ENCODE assay signal across 20 cellular contexts in the genomic region with DNA sequence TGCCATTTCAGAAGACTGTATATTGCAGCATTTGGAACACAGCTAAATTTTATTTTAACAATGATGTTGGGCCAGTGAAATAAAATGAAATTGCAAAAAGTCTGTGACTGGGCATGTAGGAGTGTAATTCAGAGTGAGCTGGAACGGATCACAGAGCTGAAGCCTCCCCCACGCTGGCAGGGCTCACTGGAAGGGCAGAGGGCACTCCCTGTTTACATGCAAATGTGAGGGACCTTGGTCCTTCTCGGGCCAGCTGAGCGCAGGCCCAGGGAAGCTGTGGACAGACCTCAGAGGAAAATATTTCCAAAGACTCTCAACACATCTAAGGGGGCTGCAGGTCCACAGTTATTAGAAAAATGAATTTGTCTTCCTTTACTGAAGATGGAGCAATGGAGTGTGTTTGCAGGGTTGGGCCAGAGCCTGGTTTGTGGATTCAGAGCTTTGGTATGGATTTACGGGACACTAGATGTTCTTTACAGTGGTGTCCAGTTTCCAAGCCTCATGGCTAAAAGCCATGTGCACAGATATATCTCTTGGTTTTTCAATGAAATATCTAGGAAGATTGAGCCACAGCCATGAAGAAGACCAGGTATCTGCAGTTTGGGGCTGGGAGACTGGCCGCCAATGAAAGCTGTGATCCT. TPM values are rescaled to one million over a fixed set of nuclear protein-coding genes. Genes with fewer than 3 reads are reported as not detected.
DNase-seq lines count a peak whose midpoint lies in the region; ATAC-seq and TF ChIP-seq lines count a peak whose summit lies in the region.
"Had no signal": no experiment of that assay in that cellular context is flagged by ENCODE, and none has a peak within 500 bp of the region (broad histone marks: within the 10 kb centered on the region; RNA-seq: fewer than 3 reads in every experiment).

No MANE protein-coding gene starts in this region.

- no peaks in the 10 kb centered on the region for H3K9me3 ChIP-seq in right cardiac atrium (ENCODE audit: control insufficient read depth, low read length)
- H3K9me3 ChIP-seq in tibial nerve, result no peaks in the 10 kb centered on the region

- H3K36me3 Mint-ChIP-seq in nephron (ENCODE audit: low read depth), result no peaks in the 10 kb centered on the region
- H3K36me3 Mint-ChIP-seq: CD4-positive, CD25-positive, alpha-beta regulatory T cell had no signal

- H3K4me1 ChIP-seq in right cardiac atrium (ENCODE audit: control insufficient read depth, insufficient read depth, low read length) (no peaks in the 10 kb centered on the region), tibial nerve (peaks cover 0 to 11% (median 0%) of the 10 kb centered on the region in 4 donors)

- H3K27me3 Mint-ChIP-seq in nephron (ENCODE audit: low read depth), result peaks cover 5% of the 10 kb centered on the region

- DNase-seq in right cardiac atrium (peak in 2 of 3 donors; percentile 63 to 71), Right ventricle myocardium inferior (ENCODE audit: missing footprints) (no peak), fibroblast of the aortic adventitia (ENCODE audit: low read depth) (peak; percentile 43), tibial nerve (ENCODE audit: low spot score in 2 of 2) (no peak), erythroblast (lab: John Stamatoyannopoulos, UW) (no peak)
- DNase-seq: activated CD4-positive, alpha-beta T cell treated with anti-CD3 and anti-CD28 coated beads for 1 hour; CD4-positive, CD25-positive, alpha-beta regulatory T cell; DMS53; NCI-H187 treated with DMSO at 0.1 percent for 48 hours; NCI-H446; occipital lobe; stimulated activated CD4-positive, alpha-beta T cell treated with anti-CD3 and anti-CD28 coated beads, Interleukin-4, amount 100 ng/mL, for 24 hours; T1000 had no signal

- H3K27ac ChIP-seq in right cardiac atrium (ENCODE audit: low read length) (no peak overlapping the region), tibial nerve (peak overlapping the region in 1 of 4 donors; percentile 42)

- H3K4me3 ChIP-seq in right cardiac atrium (ENCODE audit: low read length) (no peak overlapping the region), fibroblast of the aortic adventitia (ENCODE audit: low read depth, low read length) (no peak overlapping the region), tibial nerve (no peak overlapping the region)

- H3K9me3 Mint-ChIP-seq in nephron, result peaks cover 8% of the 10 kb centered on the region

- intact Hi-C loops in right cardiac atrium (cut with DNase I) (no loop called here), Right ventricle myocardium inferior (cut with DNase I) (no loop called here)

- H3K36me3 ChIP-seq in tibial nerve, result no peaks in the 10 kb centered on the region

- no peak for TF ChIP-seq EP300 in tibial nerve (IDR thresholded peaks at IDR 0.05)

- no peak for TF ChIP-seq CTCF in fibroblast of the aortic adventitia (IDR thresholded peaks at IDR 0.05; ENCODE audit: insufficient read depth, low read length)
- no peak for TF ChIP-seq CTCF in nephron (IDR thresholded peaks at IDR 0.05; ENCODE audit: unreplicated experiment in 3 of 3)
- no peak for TF ChIP-seq CTCF in tibial nerve (IDR thresholded peaks at IDR 0.05)

- peak in 1 of 2 donors; percentile 66 for ATAC-seq in right cardiac atrium
- ATAC-seq in Right ventricle myocardium inferior, result no peak
- no peak for ATAC-seq in HG03045 (IDR thresholded peaks at IDR 0.05; ENCODE audit: unreplicated experiment)
- ATAC-seq in HG03039 (IDR thresholded peaks at IDR 0.05; ENCODE audit: unreplicated experiment), result no peak

- 54% methylated on average over 6 of the region's 6 CpGs for WGBS in right cardiac atrium
- 42 to 53% methylated on average over 6 of the region's 6 CpGs for WGBS in tibial nerve, 2 donors

- TF ChIP-seq POLR2A in tibial nerve (IDR thresholded peaks at IDR 0.05) (no peak), erythroblast (IDR thresholded peaks at IDR 0.05; ENCODE audit: low read length) (no peak)

- no peak overlapping the region for H3K4me3 Mint-ChIP-seq in nephron
- H3K4me3 Mint-ChIP-seq: CD4-positive, CD25-positive, alpha-beta regulatory T cell had no signal

- H3K27me3 ChIP-seq in right cardiac atrium (ENCODE audit: control insufficient read depth, insufficient read depth) (no peaks in the 10 kb centered on the region), tibial nerve (no peaks in the 10 kb centered on the region)

- H3K27ac Mint-ChIP-seq in nephron, result peak overlapping the region; percentile 63 to 72 (median 64)
- H3K27ac Mint-ChIP-seq: CD4-positive, CD25-positive, alpha-beta regulatory T cell had no signal

- peaks cover 9% of the 10 kb centered on the region for H3K4me1 Mint-ChIP-seq in nephron
- H3K4me1 Mint-ChIP-seq: CD4-positive, CD25-positive, alpha-beta regulatory T cell had no signal

RNA-seq across cellular contexts. Expression of gene TRPM1, which starts 32.0 kb away (rescaled TPM):
- total RNA-seq in right cardiac atrium (not detected), Right ventricle myocardium inferior (not detected), fibroblast of the aortic adventitia (ENCODE audit: low replicate concordance) (not detected in 2 replicates), tibial nerve (not detected)
- polyA plus RNA-seq in right cardiac atrium, result 0.14 TPM
- total RNA-seq: A172; CD4-positive, CD25-positive, alpha-beta regulatory T cell; occipital lobe; RPMI7951; skeletal muscle tissue; temporal lobe had no signal
- polyA plus RNA-seq: CD4-positive, CD25-positive, alpha-beta regulatory T cell had no signal

Comparison
In these comparisons a context has a peak if more than half of its experiments do, and no peak if none do; other contexts are left out.
1. DNase-seq: peak in right cardiac atrium (2 of 3) and fibroblast of the aortic adventitia (single experiment); none in Right ventricle myocardium inferior (single experiment), tibial nerve (0 of 2) and erythroblast (0 of 2).